Comparison of ENCODE assay signal across 21 cellular contexts in the genomic region with DNA sequence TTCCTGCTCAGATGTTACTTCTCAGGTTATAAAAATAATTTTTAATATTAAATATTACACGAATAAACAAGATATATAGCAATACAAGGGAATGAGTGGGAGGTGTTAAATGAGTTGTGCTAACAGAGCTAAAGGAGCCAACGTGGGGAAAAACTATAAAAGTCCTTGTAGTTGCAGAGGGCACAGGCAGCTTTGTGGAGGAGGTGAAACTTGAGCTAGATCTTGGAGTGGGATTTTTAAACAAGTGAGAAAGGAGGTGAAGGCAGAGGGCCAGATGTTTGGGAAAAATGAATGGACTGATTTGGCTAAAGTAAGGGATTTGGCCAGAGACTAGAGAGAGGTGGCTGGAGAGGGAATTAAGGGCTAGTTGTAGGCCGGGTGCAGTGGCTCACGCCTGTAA. TPM values are rescaled to one million over a fixed set of nuclear protein-coding genes. Genes with fewer than 3 reads are reported as not detected.
DNase-seq lines count a peak whose midpoint lies in the region; ATAC-seq lines count a peak whose summit lies in the region.
"Had no signal": no experiment of that assay in that cellular context is flagged by ENCODE, and none has a peak within 500 bp of the region (broad histone marks: within the 10 kb centered on the region; RNA-seq: fewer than 3 reads in every experiment).

No MANE protein-coding gene starts in this region.

- peaks cover 12% of the 10 kb centered on the region for H3K36me3 ChIP-seq in CD4-positive, alpha-beta memory T cell (ENCODE audit: insufficient read depth, low read length)

- CTCF ChIA-PET in CD4-positive, alpha-beta memory T cell (lab: Charles Lee; ENCODE audit: partially characterized antibody): interaction anchor here (1.0 to 9.9 kb wide), 7 partner anchors 9 to 77 kb away, joined by 3 to 57 read pairs (median 9); partner anchors contain the start of gene WNT1

- H3K4me3 ChIP-seq in CD4-positive, alpha-beta memory T cell (ENCODE audit: low read length in 2 of 2): no peak overlapping the region
- H3K4me3 ChIP-seq: BLaER1 treated with 17β-estradiol and CSF1 and Interleukin-3, amounts not matched to agents 10 nM and 100 nM had no signal

- peaks cover 25% of the 10 kb centered on the region for H3K36me3 Mint-ChIP-seq in T-helper 2 cell treated with Interferon-gamma antibody and Interleukin-4, amounts not matched to agents 5 μg/mL and 100 μg/mL, for 36 hours (ENCODE audit: low read depth)
- peaks cover 25 to 26% of the 10 kb centered on the region in 2 donors for H3K36me3 Mint-ChIP-seq in CD4-positive, alpha-beta memory T cell
- peaks cover 11% of the 10 kb centered on the region for H3K36me3 Mint-ChIP-seq in T-helper 17 cell (ENCODE audit: low read depth)

- H3K27ac ChIP-seq in CD4-positive, alpha-beta memory T cell (ENCODE audit: low read depth, low read length): no peak overlapping the region
- H3K27ac ChIP-seq: BLaER1 treated with 17β-estradiol and CSF1 and Interleukin-3, amounts not matched to agents 10 nM and 100 nM had no signal

- no peak for ATAC-seq in T-helper 17 cell
- ATAC-seq: HCT116 had no signal

- intact Hi-C loops in CD4-positive, alpha-beta memory T cell (cut with micrococcal nuclease): no loop called here

- peaks cover 10% of the 10 kb centered on the region for H3K4me1 Mint-ChIP-seq in T-helper 2 cell treated with Interferon-gamma antibody and Interleukin-4, amounts not matched to agents 5 μg/mL and 100 μg/mL, for 36 hours (ENCODE audit: low read depth)
- H3K4me1 Mint-ChIP-seq in CD4-positive, alpha-beta memory T cell: peaks cover 41 to 69% (median 49%) of the 10 kb centered on the region in 4 donors
- peaks cover 48% of the 10 kb centered on the region for H3K4me1 Mint-ChIP-seq in T-helper 17 cell

- no peak for DNase-seq in T-helper 2 cell treated with Interferon-gamma antibody and Interleukin-4, amounts not matched to agents 5 μg/mL and 100 μg/mL, for 36 hours (ENCODE audit: low spot score)
- DNase-seq in T-helper 2 cell (no peak), T-helper 17 cell (no peak), left kidney (ENCODE audit: low read depth, low spot score) (peak; percentile 10), NCI-H187 treated with DMSO at 0.1 percent for 48 hours (lab: John Stamatoyannopoulos, UW) (no peak), G401 (ENCODE audit: low spot score) (no peak), HPDE6-E6E7 (ENCODE audit: extremely low spot score) (no peak)
- no peak for DNase-seq in CD4-positive, alpha-beta memory T cell
- DNase-seq: 8988T, DMS153, DMS79, GF-D8, GOT3, H7 had no signal

- in situ Hi-C loops in G401 (cut with HindIII; ENCODE audit: low sequenced_read_pairs): no loop called here

- no peak overlapping the region for H3K4me3 Mint-ChIP-seq in T-helper 2 cell treated with Interferon-gamma antibody and Interleukin-4, amounts not matched to agents 5 μg/mL and 100 μg/mL, for 36 hours
- peak overlapping the region in 2 of 8 donors; percentile 26 to 42 for H3K4me3 Mint-ChIP-seq in CD4-positive, alpha-beta memory T cell
- H3K4me3 Mint-ChIP-seq in T-helper 17 cell: peak overlapping the region; percentile 19
- H3K4me3 Mint-ChIP-seq: B cell had no signal

- no peaks in the 10 kb centered on the region for H3K9me3 Mint-ChIP-seq in T-helper 2 cell treated with Interferon-gamma antibody and Interleukin-4, amounts not matched to agents 5 μg/mL and 100 μg/mL, for 36 hours
- no peaks in the 10 kb centered on the region for H3K9me3 Mint-ChIP-seq in CD4-positive, alpha-beta memory T cell

- H3K27ac Mint-ChIP-seq in T-helper 2 cell treated with Interferon-gamma antibody and Interleukin-4, amounts not matched to agents 5 μg/mL and 100 μg/mL, for 36 hours: peak overlapping the region; percentile 9
- H3K27ac Mint-ChIP-seq in CD4-positive, alpha-beta memory T cell: peak overlapping the region in 4 of 7 donors; percentile 29 to 88 (median 70)
- peak overlapping the region; percentile 75 for H3K27ac Mint-ChIP-seq in T-helper 17 cell

- H3K27me3 ChIP-seq in CD4-positive, alpha-beta memory T cell (ENCODE audit: insufficient read depth, low read length): no peaks in the 10 kb centered on the region
- H3K27me3 ChIP-seq: BLaER1 treated with 17β-estradiol and CSF1 and Interleukin-3, amounts not matched to agents 10 nM and 100 nM had no signal

- peaks cover 39% of the 10 kb centered on the region for H3K4me1 ChIP-seq in CD4-positive, alpha-beta memory T cell (ENCODE audit: insufficient read depth, low read length)

- no peaks in the 10 kb centered on the region for H3K27me3 Mint-ChIP-seq in T-helper 2 cell treated with Interferon-gamma antibody and Interleukin-4, amounts not matched to agents 5 μg/mL and 100 μg/mL, for 36 hours (ENCODE audit: low read depth)
- H3K27me3 Mint-ChIP-seq in CD4-positive, alpha-beta memory T cell: no peaks in the 10 kb centered on the region
- no peaks in the 10 kb centered on the region for H3K27me3 Mint-ChIP-seq in T-helper 17 cell
- H3K27me3 Mint-ChIP-seq: B cell had no signal

- POLR2A ChIA-PET in CD4-positive, alpha-beta memory T cell (lab: Charles Lee; ENCODE audit: partially characterized antibody): interaction anchor here (1.2 to 1.4 kb wide), 2 partner anchors 13 to 50 kb away, joined by 3 to 4 read pairs; no protein-coding TSS in a partner anchor

- H3K9me3 ChIP-seq in CD4-positive, alpha-beta memory T cell (ENCODE audit: control insufficient read depth in 1 of 2, low read length in 2 of 2): no peaks in the 10 kb centered on the region
- H3K9me3 ChIP-seq in T-helper 17 cell (ENCODE audit: control insufficient read depth, low read length, poor library complexity, severe bottlenecking): no peaks in the 10 kb centered on the region
- H3K9me3 ChIP-seq: BLaER1 treated with 17β-estradiol and CSF1 and Interleukin-3, amounts not matched to agents 10 nM and 100 nM had no signal

RNA-seq across cellular contexts. Expression of gene FKBP11, which starts 5.2 kb away (rescaled TPM):
- 10 to 100 TPM; 77.7 to 81.1 TPM for total RNA-seq in CD4-positive, alpha-beta memory T cell
- polyA plus RNA-seq in CD4-positive, alpha-beta memory T cell: 100 to 1,000 TPM; 212 to 238 TPM
- 100 to 1,000 TPM; 132 to 145 TPM for total RNA-seq in T-helper 17 cell
- total RNA-seq in G401 (2014; rRNA removed; shearing (Covaris generic)): 2.0 and 2.8 TPM in 2 replicates

RNA-seq across cellular contexts. Expression of gene ARF3, which starts 26.8 kb away (rescaled TPM):
- 10 to 100 TPM; 69.8 to 77.5 TPM for total RNA-seq in CD4-positive, alpha-beta memory T cell
- 10 to 100 TPM; 22.6 to 31.2 TPM for polyA plus RNA-seq in CD4-positive, alpha-beta memory T cell
- total RNA-seq in T-helper 17 cell: 100 to 1,000 TPM in 1 of 2 donors, 10 to 100 TPM in 1; 80.1 to 111 TPM
- total RNA-seq in G401 (2014; rRNA removed; shearing (Covaris generic)): 118 and 141 TPM in 2 replicates

RNA-seq across cellular contexts. Expression of gene WNT10B, which starts 41.1 kb away (rescaled TPM):
- total RNA-seq in CD4-positive, alpha-beta memory T cell: 10 to 100 TPM; 12.9 to 13.0 TPM
- under 1 TPM; 0.56 to 0.72 TPM for polyA plus RNA-seq in CD4-positive, alpha-beta memory T cell
- 10 to 100 TPM; 13.8 to 17.6 TPM for total RNA-seq in T-helper 17 cell
- 3.9 and 10.1 TPM in 2 replicates for total RNA-seq in G401 (2014; rRNA removed; shearing (Covaris generic))

RNA-seq across cellular contexts. Expression of gene WNT1, which starts 47.6 kb away (rescaled TPM):
- 1 to 10 TPM; 1.8 to 2.8 TPM for total RNA-seq in CD4-positive, alpha-beta memory T cell
- polyA plus RNA-seq in CD4-positive, alpha-beta memory T cell: 1 to 10 TPM in 1 of 2 donors, under 1 TPM in 1; 0.55 to 1.1 TPM
- total RNA-seq in T-helper 17 cell: 1 to 10 TPM; 2.2 to 2.3 TPM
- not detected in 2 replicates for total RNA-seq in G401 (2014; rRNA removed; shearing (Covaris generic))
- total RNA-seq: A673, B cell, Daoy, H7, HT1080 had no signal
- polyA plus RNA-seq: AG04450 had no signal

Comparison
In these comparisons a context has a peak if more than half of its experiments do, and no peak if none do; other contexts are left out.
1. H3K27ac Mint-ChIP-seq: peak in every context shown above with its lines; median percentile 75 in T-helper 17 cell; 70 in CD4-positive, alpha-beta memory T cell; 9 in T-helper 2 cell treated with Interferon-gamma antibody and Interleukin-4, amounts not matched to agents 5 μg/mL and 100 μg/mL, for 36 hours.
2. RNA of gene FKBP11, which starts 5.2 kb away (total RNA-seq): 132 to 145 TPM in T-helper 17 cell and 77.7 to 81.1 TPM in CD4-positive, alpha-beta memory T cell; 2.0 to 2.8 TPM in G401; every median in the first group is over 10 times any median in the second.